In genomic region chr10:111344804-111345203, GRCh38 we compare ENCODE assay signal across 9 cellular contexts.
DNase-seq lines count a peak whose midpoint lies in the region; ATAC-seq and TF ChIP-seq lines count a peak whose summit lies in the region.
"Had no signal": no experiment of that assay in that cellular context is flagged by ENCODE, and none has a peak within 500 bp of the region (broad histone marks: within the 10 kb centered on the region; RNA-seq: fewer than 3 reads in every experiment).

No MANE protein-coding gene starts in this region.

- ATAC-seq in mucosa of descending colon, result peak; percentile 25
- ATAC-seq in HG03108 (IDR thresholded peaks at IDR 0.05; ENCODE audit: unreplicated experiment), result no peak

- H3K36me3 ChIP-seq in mucosa of descending colon (ENCODE audit: low read depth) (no peaks in the 10 kb centered on the region), adrenal gland (replicated peaks in 1 of 2) (no peaks in the 10 kb centered on the region)

- POLR2A ChIA-PET in HEK293T (lab: Yijun Ruan, JAX), result no interaction called here

- CTCF ChIA-PET in HEK293T (lab: Yijun Ruan, JAX), result no interaction called here

- intact Hi-C loops in mucosa of descending colon (cut with DNase I, micrococcal nuclease) (no loop called here), adrenal gland (cut with DNase I) (no loop called here)

- peaks cover 15% of the 10 kb centered on the region for H3K9me3 ChIP-seq in mucosa of descending colon
- no peaks in the 10 kb centered on the region for H3K9me3 ChIP-seq in adrenal gland (replicated peaks in 1 of 3)

- no peaks in the 10 kb centered on the region for H3K27me3 ChIP-seq in adrenal gland

- H3K4me3 ChIP-seq in GM12865 (ENCODE audit: low read depth, low read length) (no peak overlapping the region), mucosa of descending colon (no peak overlapping the region), adrenal gland (no peak overlapping the region)

- TF ChIP-seq CTCF in GM12865 (IDR thresholded peaks at IDR 0.05; ENCODE audit: insufficient read depth, low read depth, low read length, missing control alignments) (peak; percentile 32), mucosa of descending colon (IDR thresholded peaks at IDR 0.05) (no peak), adrenal gland (IDR thresholded peaks at IDR 0.05) (peak in 2 of 6 experiments; percentile 6 to 18)

- no peak overlapping the region for H3K27ac ChIP-seq in adrenal gland

- no peaks in the 10 kb centered on the region for H3K4me1 ChIP-seq in mucosa of descending colon (ENCODE audit: low read depth)
- no peaks in the 10 kb centered on the region for H3K4me1 ChIP-seq in adrenal gland (replicated peaks in 1 of 2)

- no peak for TF ChIP-seq POLR2A in adrenal gland (IDR thresholded peaks at IDR 0.05)

- WGBS in adrenal gland, 4 donors, result 41 to 52% (median 43%) methylated on average over 3 of the region's 3 CpGs

- peak; percentile 25 for DNase-seq in GM12865 (ENCODE audit: low read depth)
- DNase-seq in HEK293T (ENCODE audit: extremely low spot score), result peak; percentile 48
- peak; percentile 44 for DNase-seq in RKO (ENCODE audit: low spot score)
- no peak for DNase-seq in mucosa of descending colon
- DNase-seq in adrenal gland, result no peak
- DNase-seq in GOT3 (lab: John Stamatoyannopoulos, UW), result no peak
- DNase-seq: mesenchymal stem cell; stimulated activated CD8-positive, alpha-beta memory T cell treated with anti-CD3 and anti-CD28 coated beads, Interleukin-4, amount 100 ng/mL, for 48 hours had no signal

TF ChIP-seq in HEK293T, 16 proteins besides CTCF, POLR2A, EP300 and RAD21:
- TF ChIP-seq ARNT (IDR thresholded peaks at IDR 0.05) (no peak), NFRKB (IDR thresholded peaks at IDR 0.05) (no peak), FOXA1 (IDR thresholded peaks at IDR 0.05) (no peak), HDGF (IDR thresholded peaks at IDR 0.05; ENCODE audit: borderline replicate concordance) (no peak), SUZ12 (IDR thresholded peaks at IDR 0.05) (no peak), SP1 (IDR thresholded peaks at IDR 0.05) (no peak), ELF4 (IDR thresholded peaks at IDR 0.05) (no peak), FOXK2 (IDR thresholded peaks at IDR 0.05) (no peak), PKNOX1 (IDR thresholded peaks at IDR 0.05) (no peak), LEF1 (IDR thresholded peaks at IDR 0.05; ENCODE audit: borderline replicate concordance) (no peak), L3MBTL2 (conservative IDR thresholded peaks at IDR 0.05) (no peak), TARDBP (IDR thresholded peaks at IDR 0.05) (no peak), FOXM1 (IDR thresholded peaks at IDR 0.05; ENCODE audit: borderline replicate concordance) (no peak), ZNF384 (IDR thresholded peaks at IDR 0.05) (no peak), CTBP1 (IDR thresholded peaks at IDR 0.05; ENCODE audit: borderline replicate concordance) (no peak), BHLHE40 (IDR thresholded peaks at IDR 0.05; ENCODE audit: borderline replicate concordance) (no peak)

Comparison
In these comparisons a context has a peak if more than half of its experiments do, and no peak if none do; other contexts are left out.
1. DNase-seq: peak in GM12865 (single experiment), HEK293T (single experiment) and RKO (single experiment); none in mucosa of descending colon (0 of 3), adrenal gland (0 of 7) and GOT3 (single experiment).